Comparison of ENCODE assay signal across 2 cellular contexts in genomic region chr3:113847243-113847642, GRCh38.
A peak's percentile ranks its signal among the peaks of the same experiment; 100 is the strongest.
TF ChIP-seq lines count a peak whose summit lies in the region.

No MANE protein-coding gene starts in this region.

TF ChIP-seq in liver, 16 proteins besides CTCF, POLR2A, EP300 and RAD21:
- TF ChIP-seq HNF4G (IDR thresholded peaks at IDR 0.05) (peak; percentile 66), YY1 (IDR thresholded peaks at IDR 0.05) (peak; percentile 39), TAF1 (conservative IDR thresholded peaks at IDR 0.05) (no peak), REST (IDR thresholded peaks at IDR 0.05) (no peak), NR2F2 (IDR thresholded peaks at IDR 0.05) (no peak), MAX (IDR thresholded peaks at IDR 0.05) (peak; percentile 32), JUND (IDR thresholded peaks at IDR 0.05) (peak in 1 of 2 donors; percentile 41), EGR1 (IDR thresholded peaks at IDR 0.05; ENCODE audit: low read depth in 2 of 2) (no peak), ZBTB33 (IDR thresholded peaks at IDR 0.05) (no peak), FOXA1 (IDR thresholded peaks at IDR 0.05) (no peak), HNF4A (conservative IDR thresholded peaks at IDR 0.05) (peak; percentile 89 to 96), ATF3 (IDR thresholded peaks at IDR 0.05) (no peak), RXRA (IDR thresholded peaks at IDR 0.05) (peak; percentile 47 to 50), GABPA (IDR thresholded peaks at IDR 0.05 in 1 of 2, conservative IDR thresholded peaks at IDR 0.05 in 1 of 2) (no peak), FOXA2 (IDR thresholded peaks at IDR 0.05) (no peak), SP1 (IDR thresholded peaks at IDR 0.05) (peak; percentile 56)
TF ChIP-seq in liver: peak in this region for 7.

TF ChIP-seq in HepG2, 621 proteins besides CTCF, POLR2A, EP300 and RAD21:
- TF ChIP-seq ZFP91 (CRISPR knock-in tag; IDR thresholded peaks at IDR 0.05; ENCODE audit: borderline replicate concordance) (no peak), SNAPC4 (CRISPR knock-in tag; IDR thresholded peaks at IDR 0.05) (no peak), SPEN (CRISPR knock-in tag; IDR thresholded peaks at IDR 0.05; ENCODE audit: low read depth) (no peak), HOXA3 (CRISPR knock-in tag; IDR thresholded peaks at IDR 0.05) (no peak), PRDM10 (CRISPR knock-in tag; IDR thresholded peaks at IDR 0.05; ENCODE audit: low read depth) (no peak), SP2 (CRISPR knock-in tag; IDR thresholded peaks at IDR 0.05) (no peak), CENPBD1 (CRISPR knock-in tag; IDR thresholded peaks at IDR 0.05; ENCODE audit: borderline replicate concordance, low read depth) (no peak), RFXAP (CRISPR knock-in tag; IDR thresholded peaks at IDR 0.05; ENCODE audit: borderline replicate concordance) (no peak), CEBPB (IDR thresholded peaks at IDR 0.05; ENCODE audit: borderline replicate concordance, low read depth, low read length) (no peak), SMAD1 (CRISPR knock-in tag; IDR thresholded peaks at IDR 0.05; ENCODE audit: borderline replicate concordance, low read depth) (no peak), ZNF441 (CRISPR knock-in tag; IDR thresholded peaks at IDR 0.05; ENCODE audit: borderline replicate concordance) (no peak), HINFP (CRISPR knock-in tag; IDR thresholded peaks at IDR 0.05; ENCODE audit: low read depth) (no peak), IRF9 (CRISPR knock-in tag; IDR thresholded peaks at IDR 0.05; ENCODE audit: borderline replicate concordance) (no peak), ZNF24 (IDR thresholded peaks at IDR 0.05) (no peak)
